In genomic region chr6:168171673-168172352, GRCh38 we compare ENCODE assay signal across 14 cellular contexts.
"Had no signal": no experiment of that assay in that cellular context is flagged by ENCODE, and none has a peak within 500 bp of the region (broad histone marks: within the 10 kb centered on the region; RNA-seq: fewer than 3 reads in every experiment).

No MANE protein-coding gene starts in this region.

- H3K4me3 Mint-ChIP-seq: activated CD4-positive, alpha-beta memory T cell treated with anti-CD3 and anti-CD28 coated beads for 36 hours; activated naive CD8-positive, alpha-beta T cell; brain; dendritic cell treated with granulocyte-macrophage colony-stimulating factor and Interleukin-4, amounts not matched to agents 40 ng/mL and 50 ng/mL, for 4 days; effector memory CD8-positive, alpha-beta T cell; stimulated activated naive CD8-positive, alpha-beta T cell treated with anti-CD3 and anti-CD28 coated beads, Interleukin-15, Interleukin-2, amounts not matched to agents 100 ng/mL and 50 ng/mL, for 24 hours had no signal

- H3K36me3 Mint-ChIP-seq: activated CD4-positive, alpha-beta memory T cell treated with anti-CD3 and anti-CD28 coated beads for 36 hours; activated naive CD8-positive, alpha-beta T cell; brain had no signal

- H3K4me1 Mint-ChIP-seq: brain had no signal

- H3K9me3 Mint-ChIP-seq: brain had no signal

- ATAC-seq: effector memory CD8-positive, alpha-beta T cell; left lobe of liver had no signal

- DNase-seq: activated CD4-positive, alpha-beta memory T cell treated with anti-CD3 and anti-CD28 coated beads for 36 hours; activated gamma-delta T cell; activated T-cell treated with anti-CD3 and anti-CD28 coated beads, Interleukin-2, amount 50 U/mL, for 48 hours; amygdala; effector memory CD8-positive, alpha-beta T cell; erythroblast; hippocampal formation; mammary epithelial cell; stimulated activated CD4-positive, alpha-beta T cell treated with anti-CD3 and anti-CD28 coated beads, Interleukin-4, amount 100 ng/mL, for 24 hours had no signal

- H3K27ac Mint-ChIP-seq: activated CD4-positive, alpha-beta memory T cell treated with anti-CD3 and anti-CD28 coated beads for 36 hours; activated naive CD8-positive, alpha-beta T cell; brain; dendritic cell treated with granulocyte-macrophage colony-stimulating factor and Interleukin-4, amounts not matched to agents 40 ng/mL and 50 ng/mL, for 4 days; effector memory CD8-positive, alpha-beta T cell; stimulated activated naive CD8-positive, alpha-beta T cell treated with anti-CD3 and anti-CD28 coated beads, Interleukin-15, Interleukin-2, amounts not matched to agents 100 ng/mL and 50 ng/mL, for 24 hours had no signal

- H3K27me3 Mint-ChIP-seq: brain had no signal
